8 cellular contexts compared by ENCODE assay signal in the genomic region with DNA sequence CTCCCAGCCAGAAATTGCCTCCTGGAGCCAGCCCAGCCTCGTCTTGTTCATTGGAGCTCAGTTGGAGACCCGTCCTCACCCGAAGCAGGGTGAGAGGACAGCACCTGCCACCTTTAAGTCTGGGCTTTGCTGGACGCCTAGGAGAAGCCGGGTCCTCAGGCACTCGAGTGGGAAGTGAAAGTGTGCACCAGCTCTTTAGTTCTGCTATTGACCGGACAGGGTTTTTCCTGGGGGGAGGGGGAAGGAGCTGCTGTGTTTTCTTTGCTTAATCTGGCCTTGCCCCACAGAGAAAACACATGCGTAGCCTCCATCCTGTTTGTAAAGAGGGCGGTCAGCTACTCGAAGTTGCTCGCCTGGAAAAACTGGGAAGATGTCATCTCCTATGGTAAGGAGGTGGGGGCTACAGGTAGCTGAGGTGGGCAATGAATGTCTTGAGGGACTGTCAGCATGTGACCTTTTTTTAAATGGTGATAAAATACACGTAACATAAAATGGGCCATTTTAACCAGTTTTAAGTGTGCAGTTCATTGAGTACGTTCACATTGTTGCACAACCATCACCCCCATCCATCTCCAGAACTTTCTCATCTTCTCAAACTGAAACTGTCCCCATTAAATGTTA. TPM values are rescaled to one million over a fixed set of nuclear protein-coding genes. Genes with fewer than 3 reads are reported as not detected.
DNase-seq lines count a peak whose midpoint lies in the region; ATAC-seq and TF ChIP-seq lines count a peak whose summit lies in the region.

No MANE protein-coding gene starts in this region.

- H3K27ac Mint-ChIP-seq in stimulated activated naive CD8-positive, alpha-beta T cell treated with anti-CD3 and anti-CD28 coated beads, Interleukin-15, Interleukin-2, amounts not matched to agents 100 ng/mL and 50 ng/mL, for 24 hours = peak overlapping the region; percentile 75
- no peak overlapping the region for H3K27ac Mint-ChIP-seq in neural progenitor cell

- H3K4me1 Mint-ChIP-seq in stimulated activated naive CD8-positive, alpha-beta T cell treated with anti-CD3 and anti-CD28 coated beads, Interleukin-15, Interleukin-2, amounts not matched to agents 100 ng/mL and 50 ng/mL, for 24 hours (ENCODE audit: low read depth) = peaks cover 79% of the 10 kb centered on the region
- H3K4me1 Mint-ChIP-seq in neural progenitor cell = peaks cover 45% of the 10 kb centered on the region

- TF ChIP-seq CTCF in DOHH2 (IDR thresholded peaks at IDR 0.05; ENCODE audit: low read depth, low read length, poor library complexity, severe bottlenecking) (no peak), MM.1S (IDR thresholded peaks at IDR 0.05; ENCODE audit: low read length) (no peak), neural progenitor cell (IDR thresholded peaks at IDR 0.05) (no peak)

- DNase-seq in MM.1S = no peak
- DNase-seq in germinal center (ENCODE audit: low spot score) = peak; percentile 79
- DNase-seq in SHP77 treated with DMSO at 0.1 percent for 48 hours (lab: John Stamatoyannopoulos, UW) = no peak
- no peak for DNase-seq in neural progenitor cell (ENCODE audit: low spot score)
- no peak for DNase-seq in H7

- H3K4me1 ChIP-seq in DOHH2 (ENCODE audit: control insufficient read depth, low read length) = peaks cover 75% of the 10 kb centered on the region
- no peaks in the 10 kb centered on the region for H3K4me1 ChIP-seq in MM.1S (ENCODE audit: low read length)
- peaks cover 9% of the 10 kb centered on the region for H3K4me1 ChIP-seq in neural progenitor cell

- H3K4me3 Mint-ChIP-seq in stimulated activated naive CD8-positive, alpha-beta T cell treated with anti-CD3 and anti-CD28 coated beads, Interleukin-15, Interleukin-2, amounts not matched to agents 100 ng/mL and 50 ng/mL, for 24 hours = peak overlapping the region; percentile 45
- H3K4me3 Mint-ChIP-seq in neural progenitor cell = no peak overlapping the region

- H3K36me3 Mint-ChIP-seq in stimulated activated naive CD8-positive, alpha-beta T cell treated with anti-CD3 and anti-CD28 coated beads, Interleukin-15, Interleukin-2, amounts not matched to agents 100 ng/mL and 50 ng/mL, for 24 hours (ENCODE audit: low read depth) = peaks cover 9% of the 10 kb centered on the region
- H3K36me3 Mint-ChIP-seq in neural progenitor cell = peaks cover 14% of the 10 kb centered on the region

- peaks cover 20% of the 10 kb centered on the region for H3F3A ChIP-seq in DOHH2 (ENCODE audit: control insufficient read depth, insufficient read depth)
- no peaks in the 10 kb centered on the region for H3F3A ChIP-seq in MM.1S (ENCODE audit: insufficient read depth, low read length)
- no peaks in the 10 kb centered on the region for H3F3A ChIP-seq in neural progenitor cell (ENCODE audit: low read depth)

- no peak overlapping the region for H2AFZ ChIP-seq in MM.1S (ENCODE audit: low read length)
- no peak overlapping the region for H2AFZ ChIP-seq in neural progenitor cell (replicated peaks)

- peak overlapping the region; percentile 75 for H3K4me2 ChIP-seq in DOHH2 (ENCODE audit: low read length)
- H3K4me2 ChIP-seq in MM.1S (ENCODE audit: low read depth, low read length) = peak overlapping the region; percentile 29; the same call in 1 of the 2 replicates
- no peak overlapping the region for H3K4me2 ChIP-seq in neural progenitor cell

- H3K9me2 ChIP-seq in DOHH2 (replicated peaks; ENCODE audit: control insufficient read depth, low read length) (no peaks in the 10 kb centered on the region), MM.1S (replicated peaks; ENCODE audit: insufficient read depth, low read length) (no peaks in the 10 kb centered on the region)

- no peaks in the 10 kb centered on the region; the same call in 1 of the 2 replicates for H4K20me1 ChIP-seq in DOHH2 (ENCODE audit: control insufficient read depth, insufficient read depth, low read depth, low read length)
- H4K20me1 ChIP-seq in MM.1S (ENCODE audit: insufficient read depth, low read length) = no peaks in the 10 kb centered on the region
- H4K20me1 ChIP-seq in neural progenitor cell (ENCODE audit: low read depth) = peaks cover 60% of the 10 kb centered on the region

- no peaks in the 10 kb centered on the region for H3K9me3 Mint-ChIP-seq in stimulated activated naive CD8-positive, alpha-beta T cell treated with anti-CD3 and anti-CD28 coated beads, Interleukin-15, Interleukin-2, amounts not matched to agents 100 ng/mL and 50 ng/mL, for 24 hours
- no peaks in the 10 kb centered on the region for H3K9me3 Mint-ChIP-seq in neural progenitor cell

- H3K4me3 ChIP-seq in DOHH2 (ENCODE audit: low read length) (peak overlapping the region; percentile 63), MM.1S (ENCODE audit: low read length) (no peak overlapping the region), neural progenitor cell (no peak overlapping the region), H7 (ENCODE audit: insufficient read depth, low read depth, low read length) (no peak overlapping the region)

- H3K79me2 ChIP-seq in DOHH2 (ENCODE audit: control insufficient read depth, low read length) = peaks cover 41% of the 10 kb centered on the region
- peaks cover 29% of the 10 kb centered on the region for H3K79me2 ChIP-seq in MM.1S (ENCODE audit: low read length)
- H3K79me2 ChIP-seq in neural progenitor cell (ENCODE audit: low read depth) = peaks cover 79% of the 10 kb centered on the region

- H3K36me3 ChIP-seq in DOHH2 (ENCODE audit: control insufficient read depth, low read length) (no peaks in the 10 kb centered on the region; the same call in 1 of the 2 replicates), MM.1S (replicated peaks; ENCODE audit: insufficient read depth, low read length) (no peaks in the 10 kb centered on the region), neural progenitor cell (no peaks in the 10 kb centered on the region), H7 (replicated peaks; ENCODE audit: control insufficient read depth, insufficient read depth, low read length) (no peaks in the 10 kb centered on the region; the same call in 1 of the 2 replicates)

- peak; percentile 55 for ATAC-seq in GM21447 (IDR thresholded peaks at IDR 0.05; ENCODE audit: unreplicated experiment)

- no peaks in the 10 kb centered on the region for H3K9me3 ChIP-seq in DOHH2 (ENCODE audit: control insufficient read depth, insufficient read depth, low read length)
- H3K9me3 ChIP-seq in MM.1S (replicated peaks; ENCODE audit: insufficient read depth, low read length) = no peaks in the 10 kb centered on the region
- no peaks in the 10 kb centered on the region for H3K9me3 ChIP-seq in neural progenitor cell (ENCODE audit: low read depth)

- H3K9ac ChIP-seq in MM.1S (ENCODE audit: low read length) = no peak overlapping the region
- no peak overlapping the region for H3K9ac ChIP-seq in neural progenitor cell

- H3K27me3 ChIP-seq in DOHH2 (ENCODE audit: control insufficient read depth, low read length) = no peaks in the 10 kb centered on the region
- no peaks in the 10 kb centered on the region for H3K27me3 ChIP-seq in MM.1S (replicated peaks; ENCODE audit: insufficient read depth, low read length)
- no peaks in the 10 kb centered on the region for H3K27me3 ChIP-seq in neural progenitor cell
- no peaks in the 10 kb centered on the region for H3K27me3 ChIP-seq in H7 (ENCODE audit: control insufficient read depth, insufficient read depth, low read length)

- peak overlapping the region; percentile 90 for H3K27ac ChIP-seq in DOHH2 (ENCODE audit: low read depth, low read length)
- no peak overlapping the region for H3K27ac ChIP-seq in MM.1S (ENCODE audit: low read length)
- H3K27ac ChIP-seq in neural progenitor cell = no peak overlapping the region

- no peaks in the 10 kb centered on the region for H3K27me3 Mint-ChIP-seq in stimulated activated naive CD8-positive, alpha-beta T cell treated with anti-CD3 and anti-CD28 coated beads, Interleukin-15, Interleukin-2, amounts not matched to agents 100 ng/mL and 50 ng/mL, for 24 hours
- H3K27me3 Mint-ChIP-seq in neural progenitor cell (ENCODE audit: insufficient read depth, low read depth) = peaks cover 6% of the 10 kb centered on the region

RNA-seq across cellular contexts. Expression of a gene that starts 34.4 kb away (rescaled TPM):
- 6.6 and 12.5 TPM in 2 replicates for total RNA-seq in neural progenitor cell (ENCODE audit: low replicate concordance)
- 13.1 and 19.2 TPM in 2 replicates for total RNA-seq in H7 (2014; rRNA removed; shearing (Covaris generic))
